Comparison of ENCODE assay signal across 9 cellular contexts in the genomic region with DNA sequence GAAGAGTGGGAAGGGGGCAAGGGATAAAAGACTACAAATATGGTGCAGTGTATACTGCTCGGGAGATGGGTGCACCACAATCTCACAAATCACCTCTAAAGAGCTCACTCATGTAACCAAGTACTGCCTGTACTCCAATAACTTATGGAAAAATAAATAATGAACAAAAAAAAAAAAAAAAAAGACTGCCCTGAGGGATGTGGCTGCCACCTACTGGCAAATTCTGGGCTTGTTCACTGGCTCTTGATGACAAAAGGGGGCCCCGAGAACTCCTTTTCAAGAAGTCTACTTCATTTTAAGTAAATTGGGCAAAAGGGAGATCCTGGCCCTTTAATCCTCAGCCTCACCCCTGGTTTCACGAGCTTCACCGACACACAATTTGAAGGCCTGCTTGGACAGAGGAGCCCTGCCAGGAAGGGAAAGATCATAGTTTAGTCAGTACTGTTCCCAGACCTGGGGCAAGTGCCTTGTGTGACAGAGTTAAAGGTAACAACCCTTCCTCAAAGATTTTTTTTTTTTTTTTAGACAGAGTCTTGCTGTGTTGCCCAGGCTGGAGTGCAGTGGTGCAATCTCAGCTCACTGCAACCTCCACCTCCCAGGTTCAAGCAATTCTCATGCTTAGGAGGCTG. TPM values are rescaled to one million over a fixed set of nuclear protein-coding genes. Genes with fewer than 3 reads are reported as not detected.
DNase-seq lines count a peak whose midpoint lies in the region; ATAC-seq and TF ChIP-seq lines count a peak whose summit lies in the region.
"Had no signal": no experiment of that assay in that cellular context is flagged by ENCODE, and none has a peak within 500 bp of the region (broad histone marks: within the 10 kb centered on the region; RNA-seq: fewer than 3 reads in every experiment).

No MANE protein-coding gene starts in this region.

- H3K4ac ChIP-seq in H9 (ENCODE audit: low read depth, low read length), result no peak overlapping the region

- no peak overlapping the region for H2BK120ac ChIP-seq in H9 (ENCODE audit: low read depth, low read length, poor library complexity, severe bottlenecking)

- H3K23ac ChIP-seq in H9 (ENCODE audit: insufficient read length, low read depth, low read length), result no peak overlapping the region

- H3K27me3 Mint-ChIP-seq in H9 (ENCODE audit: low read depth) (no peaks in the 10 kb centered on the region), WTC11 (ENCODE audit: low read depth) (no peaks in the 10 kb centered on the region)
- H3K27me3 Mint-ChIP-seq: activated naive CD8-positive, alpha-beta T cell had no signal

- H3K23me2 ChIP-seq in H9 (ENCODE audit: insufficient read length, low read depth, low read length, poor library complexity, severe bottlenecking), result no peaks in the 10 kb centered on the region

- CTCF ChIA-PET in WTC11 (lab: Charles Lee), result interaction anchor here (0.6 to 2.3 kb wide), 15 partner anchors 12 to 182 kb away, joined by 3 to 15 read pairs (median 4); a partner anchor contains a TSS

- H2BK12ac ChIP-seq in H9 (ENCODE audit: insufficient read length, low read depth, low read length), result no peak overlapping the region

- DNase-seq in CD1c-positive myeloid dendritic cell (ENCODE audit: extremely low spot score) (peak; percentile 9), H9 (peak; percentile 62), WTC11 (ENCODE audit: low spot score) (peak; percentile 46), kidney epithelial cell (ENCODE audit: low read depth) (no peak), mucosa of gallbladder (ENCODE audit: low spot score) (no peak), NCI-H2081 (lab: John Stamatoyannopoulos, UW) (no peak)
- DNase-seq in activated effector memory CD4-positive, alpha-beta T cell treated with anti-CD3 and anti-CD28 coated beads, Interleukin-2, amount 50 U/mL, for 16 hours, result no peak

- peaks cover 10 to 13% of the 10 kb centered on the region in 2 experiments for H3K4me1 Mint-ChIP-seq in H9
- peaks cover 13% of the 10 kb centered on the region for H3K4me1 Mint-ChIP-seq in WTC11

- H3K9me3 ChIP-seq in H9 (ENCODE audit: control insufficient read depth, low read depth, low read length), result no peaks in the 10 kb centered on the region

- no peak overlapping the region for H3T11ph ChIP-seq in H9 (ENCODE audit: low read length)

- H2BK20ac ChIP-seq in H9 (ENCODE audit: low read depth, low read length, poor library complexity, severe bottlenecking), result no peak overlapping the region

- peak overlapping the region in 2 of 3 experiments; percentile 51 to 65; a peak in 2 of 7 replicates for H3K27ac Mint-ChIP-seq in H9
- no peak overlapping the region for H3K27ac Mint-ChIP-seq in WTC11
- H3K27ac Mint-ChIP-seq: activated naive CD8-positive, alpha-beta T cell had no signal

- H4K91ac ChIP-seq in H9 (ENCODE audit: insufficient read length, low read depth, low read length), result no peak overlapping the region

- H3K18ac ChIP-seq in H9 (ENCODE audit: insufficient read length, low read depth, low read length), result no peak overlapping the region

- ATAC-seq in WTC11 (peak; percentile 57), HG03565 (IDR thresholded peaks at IDR 0.05; ENCODE audit: unreplicated experiment) (no peak)

- H3K9me3 Mint-ChIP-seq in H9 (peaks cover 0 to 3% of the 10 kb centered on the region in 2 experiments; a peak in 1 of 5 replicates), WTC11 (peaks cover 3% of the 10 kb centered on the region; the same call in 1 of the 2 replicates)

- H3K4me3 Mint-ChIP-seq in H9, result no peak overlapping the region
- no peak overlapping the region for H3K4me3 Mint-ChIP-seq in WTC11
- H3K4me3 Mint-ChIP-seq: activated naive CD8-positive, alpha-beta T cell had no signal

- no peak overlapping the region for H3K27ac ChIP-seq in H9 (ENCODE audit: insufficient read length, low read depth, low read length)

- no peak overlapping the region for H3K9ac ChIP-seq in H9 (ENCODE audit: extremely low read depth, insufficient read length, low read length)

- no peak overlapping the region for H3K14ac ChIP-seq in H9 (ENCODE audit: insufficient read depth, low read length)

- no peaks in the 10 kb centered on the region for H4K20me1 ChIP-seq in H9 (ENCODE audit: control insufficient read depth, insufficient read depth, insufficient read length)

- POLR2A ChIA-PET in WTC11 (lab: Charles Lee), result no interaction called here

- no CpG with 5 or more reads among the region's 4 CpGs for WGBS in H9 (ENCODE audit: extremely low coverage, insufficient read length, low lambda C conversion rate)

- no peak overlapping the region for H2AFZ ChIP-seq in H9 (ENCODE audit: low read length)

- no peak overlapping the region for H4K5ac ChIP-seq in H9 (ENCODE audit: insufficient read length, low read depth, low read length)

- H3K36me3 Mint-ChIP-seq in H9 (ENCODE audit: insufficient read depth in 1 of 3, low read depth in 3 of 3) (peaks cover 16 to 54% (median 53%) of the 10 kb centered on the region in 3 experiments; a peak in 6 of 7 replicates), WTC11 (peaks cover 11% of the 10 kb centered on the region)

- no peak overlapping the region for H2BK15ac ChIP-seq in H9 (ENCODE audit: low read depth, low read length)

- no peaks in the 10 kb centered on the region for H3K36me3 ChIP-seq in kidney epithelial cell (ENCODE audit: control insufficient read depth, insufficient read depth, low read length)

- H2BK5ac ChIP-seq in H9 (ENCODE audit: insufficient read length, low read length), result no peak overlapping the region

- no peaks in the 10 kb centered on the region for H3K79me2 ChIP-seq in H9 (ENCODE audit: insufficient read depth, low read length)

- no peak overlapping the region for H3K56ac ChIP-seq in H9 (ENCODE audit: insufficient read length, low read depth, low read length)

- no peak overlapping the region for H4K8ac ChIP-seq in H9 (replicated peaks; ENCODE audit: insufficient read length, low read depth, low read length)

- TF ChIP-seq CTCF in H9 (conservative IDR thresholded peaks at IDR 0.05) (peak; percentile 70), WTC11 (IDR thresholded peaks at IDR 0.05) (no peak), kidney epithelial cell (IDR thresholded peaks at IDR 0.05; ENCODE audit: insufficient read depth, low read length, poor library complexity, severe bottlenecking) (peak; percentile 45)

- H3K79me1 ChIP-seq in H9 (ENCODE audit: insufficient read depth, low read depth, low read length, poor library complexity, severe bottlenecking), result no peaks in the 10 kb centered on the region

- no peaks in the 10 kb centered on the region for H3K27me3 ChIP-seq in H9 (ENCODE audit: insufficient read depth, low read length)
- H3K27me3 ChIP-seq in kidney epithelial cell (ENCODE audit: control insufficient read depth, insufficient read depth, low read length), result no peaks in the 10 kb centered on the region

- H3K4me2 ChIP-seq in H9 (ENCODE audit: insufficient read depth, insufficient read length, low read length), result no peak overlapping the region

- H3K4me3 ChIP-seq in kidney epithelial cell (ENCODE audit: low read depth, low read length), result no peak overlapping the region

- H2AK5ac ChIP-seq in H9 (ENCODE audit: insufficient read length, low read length), result no peak overlapping the region

- H3K4me1 ChIP-seq in H9 (ENCODE audit: insufficient read depth, low read length), result no peaks in the 10 kb centered on the region; the same call in 1 of the 2 replicates

TF ChIP-seq in WTC11, 78 proteins besides CTCF, POLR2A, EP300 and RAD21:
- TF ChIP-seq GABPB1 (CRISPR knock-in tag; IDR thresholded peaks at IDR 0.05), result no peak
- TF ChIP-seq, protein P1, sequence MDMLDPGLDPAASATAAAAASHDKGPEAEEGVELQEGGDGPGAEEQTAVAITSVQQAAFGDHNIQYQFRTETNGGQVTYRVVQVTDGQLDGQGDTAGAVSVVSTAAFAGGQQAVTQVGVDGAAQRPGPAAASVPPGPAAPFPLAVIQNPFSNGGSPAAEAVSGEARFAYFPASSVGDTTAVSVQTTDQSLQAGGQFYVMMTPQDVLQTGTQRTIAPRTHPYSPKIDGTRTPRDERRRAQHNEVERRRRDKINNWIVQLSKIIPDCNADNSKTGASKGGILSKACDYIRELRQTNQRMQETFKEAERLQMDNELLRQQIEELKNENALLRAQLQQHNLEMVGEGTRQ (CRISPR knock-in tag; IDR thresholded peaks at IDR 0.05), result no peak
- TF ChIP-seq, protein P2, sequence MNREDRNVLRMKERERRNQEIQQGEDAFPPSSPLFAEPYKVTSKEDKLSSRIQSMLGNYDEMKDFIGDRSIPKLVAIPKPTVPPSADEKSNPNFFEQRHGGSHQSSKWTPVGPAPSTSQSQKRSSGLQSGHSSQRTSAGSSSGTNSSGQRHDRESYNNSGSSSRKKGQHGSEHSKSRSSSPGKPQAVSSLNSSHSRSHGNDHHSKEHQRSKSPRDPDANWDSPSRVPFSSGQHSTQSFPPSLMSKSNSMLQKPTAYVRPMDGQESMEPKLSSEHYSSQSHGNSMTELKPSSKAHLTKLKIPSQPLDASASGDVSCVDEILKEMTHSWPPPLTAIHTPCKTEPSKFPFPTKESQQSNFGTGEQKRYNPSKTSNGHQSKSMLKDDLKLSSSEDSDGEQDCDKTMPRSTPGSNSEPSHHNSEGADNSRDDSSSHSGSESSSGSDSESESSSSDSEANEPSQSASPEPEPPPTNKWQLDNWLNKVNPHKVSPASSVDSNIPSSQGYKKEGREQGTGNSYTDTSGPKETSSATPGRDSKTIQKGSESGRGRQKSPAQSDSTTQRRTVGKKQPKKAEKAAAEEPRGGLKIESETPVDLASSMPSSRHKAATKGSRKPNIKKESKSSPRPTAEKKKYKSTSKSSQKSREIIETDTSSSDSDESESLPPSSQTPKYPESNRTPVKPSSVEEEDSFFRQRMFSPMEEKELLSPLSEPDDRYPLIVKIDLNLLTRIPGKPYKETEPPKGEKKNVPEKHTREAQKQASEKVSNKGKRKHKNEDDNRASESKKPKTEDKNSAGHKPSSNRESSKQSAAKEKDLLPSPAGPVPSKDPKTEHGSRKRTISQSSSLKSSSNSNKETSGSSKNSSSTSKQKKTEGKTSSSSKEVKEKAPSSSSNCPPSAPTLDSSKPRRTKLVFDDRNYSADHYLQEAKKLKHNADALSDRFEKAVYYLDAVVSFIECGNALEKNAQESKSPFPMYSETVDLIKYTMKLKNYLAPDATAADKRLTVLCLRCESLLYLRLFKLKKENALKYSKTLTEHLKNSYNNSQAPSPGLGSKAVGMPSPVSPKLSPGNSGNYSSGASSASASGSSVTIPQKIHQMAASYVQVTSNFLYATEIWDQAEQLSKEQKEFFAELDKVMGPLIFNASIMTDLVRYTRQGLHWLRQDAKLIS (CRISPR knock-in tag; IDR thresholded peaks at IDR 0.05; ENCODE audit: borderline replicate concordance), result no peak
- no peak for TF ChIP-seq ZBTB21 (CRISPR knock-in tag; IDR thresholded peaks at IDR 0.05; ENCODE audit: borderline replicate concordance)

RNA-seq across cellular contexts. Expression of a gene that starts 26.1 kb away (rescaled TPM):
- 2.0 and 2.8 TPM in 2 replicates for total RNA-seq in H9 (2021)
- total RNA-seq in WTC11 (2021), result 3.2 to 3.4 TPM (median 3.3 TPM) in 3 replicates
- 0.71 TPM in 1 of 2 replicates, not detected in the other for total RNA-seq in kidney epithelial cell
- 3.6 TPM for total RNA-seq in mucosa of gallbladder

RNA-seq across cellular contexts. Expression of a gene that starts 47.5 kb away (rescaled TPM):
- total RNA-seq in H9 (2021), result 257 and 260 TPM in 2 replicates
- 262 to 297 TPM (median 265 TPM) in 3 replicates for total RNA-seq in WTC11 (2021)
- total RNA-seq in kidney epithelial cell, result 490 and 536 TPM in 2 replicates
- total RNA-seq in mucosa of gallbladder, result 65.1 TPM

Comparison
In these comparisons a context has a peak if more than half of its experiments do, and no peak if none do; other contexts are left out.
1. DNase-seq: peak in CD1c-positive myeloid dendritic cell (single experiment), H9 (single experiment) and WTC11 (single experiment); none in kidney epithelial cell (single experiment), activated effector memory CD4-positive, alpha-beta T cell treated with anti-CD3 and anti-CD28 coated beads, Interleukin-2, amount 50 U/mL, for 16 hours (single experiment), mucosa of gallbladder (single experiment) and NCI-H2081 (0 of 2).